Comparison of ENCODE assay signal across 16 cellular contexts in the genomic region with DNA sequence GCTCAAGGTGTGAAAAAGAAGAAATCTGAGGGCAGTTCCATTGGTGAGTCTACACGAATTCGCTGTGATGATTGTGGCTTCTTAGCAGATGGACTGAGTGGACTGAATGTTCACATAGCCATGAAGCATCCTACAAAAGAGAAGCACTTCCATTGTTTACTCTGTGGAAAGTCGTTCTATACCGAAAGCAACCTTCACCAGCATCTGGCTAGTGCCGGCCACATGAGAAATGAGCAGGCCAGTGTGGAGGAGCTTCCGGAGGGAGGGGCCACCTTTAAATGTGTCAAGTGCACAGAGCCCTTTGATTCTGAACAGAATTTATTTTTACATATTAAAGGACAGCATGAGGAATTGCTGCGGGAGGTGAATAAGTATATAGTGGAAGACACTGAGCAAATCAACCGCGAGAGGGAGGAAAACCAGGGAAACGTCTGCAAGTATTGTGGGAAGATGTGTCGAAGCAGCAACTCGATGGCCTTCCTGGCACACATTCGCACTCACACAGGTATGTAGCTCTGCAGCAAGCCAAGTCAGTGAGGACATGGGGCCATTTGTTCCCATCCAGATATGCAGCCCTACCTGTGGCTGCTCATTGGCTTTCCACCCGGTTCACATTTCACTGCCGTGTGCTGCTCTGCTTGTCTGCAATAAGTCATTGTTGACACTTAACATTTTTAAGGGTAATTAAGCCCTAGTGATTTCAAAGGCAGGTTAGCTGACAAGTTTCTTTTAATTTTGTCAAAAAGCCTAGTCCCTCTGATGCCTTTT. TPM values are rescaled to one million over a fixed set of nuclear protein-coding genes. Genes with fewer than 3 reads are reported as not detected.
DNase-seq lines count a peak whose midpoint lies in the region; ATAC-seq and TF ChIP-seq lines count a peak whose summit lies in the region.
"Had no signal": no experiment of that assay in that cellular context is flagged by ENCODE, and none has a peak within 500 bp of the region (broad histone marks: within the 10 kb centered on the region; RNA-seq: fewer than 3 reads in every experiment).

No MANE protein-coding gene starts in this region.

- peaks cover 9% of the 10 kb centered on the region for H3F3A ChIP-seq in smooth muscle cell (ENCODE audit: low read depth)

- H4K20me1 ChIP-seq in hepatocyte (ENCODE audit: insufficient read depth, poor library complexity, severe bottlenecking) (no peaks in the 10 kb centered on the region), smooth muscle cell (ENCODE audit: low read depth) (no peaks in the 10 kb centered on the region)

- H3K36me3 ChIP-seq in hepatocyte (replicated peaks; ENCODE audit: insufficient read depth, low read depth) = no peaks in the 10 kb centered on the region
- H3K36me3 ChIP-seq in smooth muscle cell (ENCODE audit: low read depth) = no peaks in the 10 kb centered on the region

- H3K27me3 ChIP-seq in hepatocyte (no peaks in the 10 kb centered on the region), smooth muscle cell (ENCODE audit: low read depth) (no peaks in the 10 kb centered on the region)

- WGBS in hepatocyte (ENCODE audit: low lambda C conversion rate, missing lambda C conversion rate) = 80% methylated on average over 15 of the region's 15 CpGs
- WGBS in smooth muscle cell (ENCODE audit: low lambda C conversion rate) = 83% methylated on average over 15 of the region's 15 CpGs

- no peak overlapping the region for H2AFZ ChIP-seq in hepatocyte
- H2AFZ ChIP-seq in smooth muscle cell (ENCODE audit: low read depth) = no peak overlapping the region

- no peaks in the 10 kb centered on the region for H3K9me2 ChIP-seq in hepatocyte (replicated peaks; ENCODE audit: insufficient read depth)

- DNase-seq in NCI-H2171 treated with DMSO at 0.1 percent for 48 hours (lab: John Stamatoyannopoulos, UW) (peak; percentile 21), NCI-H2171 (lab: John Stamatoyannopoulos, UW) (no peak), NCI-H510A (lab: John Stamatoyannopoulos, UW) (peak; percentile 87), hepatocyte (ENCODE audit: low spot score) (peak; percentile 50), smooth muscle cell (lab: John Stamatoyannopoulos, UW; ENCODE audit: unreplicated experiment) (no peak), middle frontal gyrus (ENCODE audit: extremely low spot score, low spot score) (no peak), EL (no peak), left colon (no peak)
- DNase-seq: activated CD4-positive, alpha-beta T cell treated with anti-CD3 and anti-CD28 coated beads, Interleukin-2, amount 10 ng/mL, durations not matched to agents 7 days and 5 days; aorta; caudate nucleus; H9; NCI-H1694 treated with DMSO at 0.1 percent for 48 hours; NCI-H524; WERI-Rb-1 had no signal

- H3K4me3 ChIP-seq in hepatocyte = no peak overlapping the region
- H3K4me3 ChIP-seq in smooth muscle cell = no peak overlapping the region

- intact Hi-C loops in left colon (cut with DNase I, micrococcal nuclease) = no loop called here

- no peak overlapping the region for H3K4me2 ChIP-seq in hepatocyte
- no peak overlapping the region for H3K4me2 ChIP-seq in smooth muscle cell
- H3K4me2 ChIP-seq: KMS-11 had no signal

- TF ChIP-seq CTCF in hepatocyte (IDR thresholded peaks at IDR 0.05; ENCODE audit: poor library complexity) (no peak), smooth muscle cell (IDR thresholded peaks at IDR 0.05; ENCODE audit: borderline replicate concordance, insufficient read depth, poor library complexity, severe bottlenecking) (no peak)

- H3K4me1 ChIP-seq in hepatocyte (ENCODE audit: insufficient read depth) (no peaks in the 10 kb centered on the region), smooth muscle cell (ENCODE audit: low read depth) (peaks cover 5% of the 10 kb centered on the region)

- H3K9ac ChIP-seq in smooth muscle cell (ENCODE audit: low read depth) = no peak overlapping the region
- H3K9ac ChIP-seq: KMS-11 had no signal

- H3K9me3 ChIP-seq in hepatocyte (ENCODE audit: low read depth) = no peaks in the 10 kb centered on the region
- no peaks in the 10 kb centered on the region for H3K9me3 ChIP-seq in smooth muscle cell (replicated peaks; ENCODE audit: low read depth)

- H3K27ac ChIP-seq in hepatocyte (peak overlapping the region; percentile 33), smooth muscle cell (ENCODE audit: low read depth) (peak overlapping the region; percentile 27)
- H3K27ac ChIP-seq: KMS-11, WERI-Rb-1 had no signal

- ATAC-seq in left colon = no peak

- H3K79me2 ChIP-seq in hepatocyte (no peaks in the 10 kb centered on the region), smooth muscle cell (ENCODE audit: low read depth) (no peaks in the 10 kb centered on the region)

RNA-seq across cellular contexts. Expression of gene ZNF407, which starts 37.7 kb away (rescaled TPM):
- 12.4 and 13.4 TPM in 2 replicates for total RNA-seq in hepatocyte
- polyA plus RNA-seq in hepatocyte = 3.2 and 5.1 TPM in 2 replicates
- total RNA-seq in smooth muscle cell = 11.5 and 13.0 TPM in 2 replicates
- 4.1 and 4.5 TPM in 2 replicates for polyA plus RNA-seq in smooth muscle cell
- total RNA-seq in left colon = 10 to 100 TPM; 13.0 to 13.9 TPM

Comparison
In these comparisons a context has a peak if more than half of its experiments do, and no peak if none do; other contexts are left out.
1. DNase-seq: peak in NCI-H2171 treated with DMSO at 0.1 percent for 48 hours (single experiment), NCI-H510A (single experiment) and hepatocyte (single experiment); none in NCI-H2171 (single experiment), smooth muscle cell (single experiment), middle frontal gyrus (single experiment), EL (single experiment) and left colon (0 of 2).